Comparison of ENCODE assay signal across 20 cellular contexts in genomic region chr18:61201516-61201915, GRCh38.
DNase-seq lines count a peak whose midpoint lies in the region; ATAC-seq and TF ChIP-seq lines count a peak whose summit lies in the region.
"Had no signal": no experiment of that assay in that cellular context is flagged by ENCODE, and none has a peak within 500 bp of the region (broad histone marks: within the 10 kb centered on the region; RNA-seq: fewer than 3 reads in every experiment).

No MANE protein-coding gene starts in this region.

- DNase-seq in AG10803 (ENCODE audit: low read depth) (peak; percentile 46), adipocyte (ENCODE audit: low read depth) (peak; percentile 66), choroid plexus epithelial cell (ENCODE audit: low read depth) (peak; percentile 5), fibroblast of peridontal ligament (ENCODE audit: extremely low read depth) (peak; percentile 69), epidermal melanocyte (ENCODE audit: insufficient read length, low spot score) (no peak), Peyer's patch (no peak), A172 (ENCODE audit: low spot score) (no peak)
- DNase-seq: 8988T; BE2C; C1 segment of cervical spinal cord; CD4-positive, CD25-positive, alpha-beta regulatory T cell; CD8-positive, alpha-beta memory T cell; COR-L47; DMS 273 treated with DMSO at 0.1 percent for 48 hours; DMS53; DND-41; EL; H9 had no signal

- TF ChIP-seq POLR2A in Peyer's patch (IDR thresholded peaks at IDR 0.05): no peak

- H3K27me3 ChIP-seq in adipocyte (replicated peaks; ENCODE audit: control insufficient read depth, insufficient read depth, low read length) (no peaks in the 10 kb centered on the region), Peyer's patch (no peaks in the 10 kb centered on the region)
- H3K27me3 ChIP-seq: BE2C had no signal

- H3K4me1 ChIP-seq in adipocyte (ENCODE audit: control insufficient read depth, insufficient read depth, low read length): peaks cover 4% of the 10 kb centered on the region
- no peaks in the 10 kb centered on the region for H3K4me1 ChIP-seq in Peyer's patch
- H3K4me1 ChIP-seq: BE2C had no signal

- H3K4me3 ChIP-seq in AG10803 (ENCODE audit: low read length) (no peak overlapping the region), adipocyte (ENCODE audit: low read length) (no peak overlapping the region), choroid plexus epithelial cell (ENCODE audit: low read depth, low read length) (no peak overlapping the region), Peyer's patch (no peak overlapping the region)

- no peak for TF ChIP-seq CTCF in AG10803 (conservative IDR thresholded peaks at IDR 0.05; ENCODE audit: low read length)
- TF ChIP-seq CTCF in choroid plexus epithelial cell (conservative IDR thresholded peaks at IDR 0.05; ENCODE audit: low read depth, low read length): no peak
- no peak for TF ChIP-seq CTCF in Peyer's patch (IDR thresholded peaks at IDR 0.05)

- no peak overlapping the region for H3K9ac ChIP-seq in adipocyte (ENCODE audit: low read length)

- no peaks in the 10 kb centered on the region for H3K36me3 ChIP-seq in adipocyte (ENCODE audit: control insufficient read depth, insufficient read depth, low read length, severe bottlenecking)
- no peaks in the 10 kb centered on the region for H3K36me3 ChIP-seq in Peyer's patch
- H3K36me3 ChIP-seq: BE2C had no signal

- H3K27ac ChIP-seq in Peyer's patch: no peak overlapping the region

- no peak for ATAC-seq in GM21423 (IDR thresholded peaks at IDR 0.05; ENCODE audit: unreplicated experiment)
- ATAC-seq: HepG2 had no signal

- H3K9me3 ChIP-seq in adipocyte (ENCODE audit: control insufficient read depth, low read length): no peaks in the 10 kb centered on the region
- H3K9me3 ChIP-seq in Peyer's patch: no peaks in the 10 kb centered on the region
- H3K9me3 ChIP-seq: BE2C had no signal

Comparison
In these comparisons a context has a peak if more than half of its experiments do, and no peak if none do; other contexts are left out.
1. DNase-seq: peak in AG10803 (single experiment), adipocyte (single experiment), choroid plexus epithelial cell (single experiment) and fibroblast of peridontal ligament (single experiment); none in epidermal melanocyte (single experiment), Peyer's patch (0 of 3) and A172 (single experiment).